ENCODE assay signal across 18 cellular contexts in genomic region chr7:27607210-27607606, GRCh38.
"Had no signal": no experiment of that assay in that cellular context is flagged by ENCODE, and none has a peak within 500 bp of the region (broad histone marks: within the 10 kb centered on the region; RNA-seq: fewer than 3 reads in every experiment).

No MANE protein-coding gene starts in this region.

- ATAC-seq: activated naive CD4-positive, alpha-beta T cell treated with anti-CD3 and anti-CD28 coated beads, Interleukin-2, amount 50 U/mL, for 72 hours; naive thymus-derived CD8-positive, alpha-beta T cell; sciatic nerve; stimulated activated effector memory CD8-positive, alpha-beta T cell treated with anti-CD3 and anti-CD28 coated beads, Interleukin-12 subunit alpha, Interleukin-12 subunit beta, amount 100 ng/mL, for 72 hours had no signal

- H3K36me3 ChIP-seq: adrenal gland, breast epithelium, esophagus muscularis mucosa, ovary, stomach, upper lobe of left lung had no signal

- H3K9me3 ChIP-seq: adrenal gland, breast epithelium, esophagus muscularis mucosa, ovary, stomach, testis, upper lobe of left lung had no signal

- H3K27ac Mint-ChIP-seq: activated naive CD4-positive, alpha-beta T cell treated with anti-CD3 and anti-CD28 coated beads, Interleukin-2, amount 50 U/mL, for 72 hours; activated T-helper 1 cell treated with anti-CD3 and anti-CD28 coated beads, Interleukin-12 subunit alpha, Interleukin-12 subunit beta, Interleukin-2, Interleukin-4 antibody, amounts not matched to agents 30 ng/mL and 10 ng/mL and 1 ng/mL, durations not matched to agents 14 hours and 24 hours and 36 hours; naive thymus-derived CD8-positive, alpha-beta T cell; stimulated activated effector memory CD8-positive, alpha-beta T cell treated with anti-CD3 and anti-CD28 coated beads, Interleukin-12 subunit alpha, Interleukin-12 subunit beta, amount 100 ng/mL, for 72 hours had no signal

- H3K4me1 ChIP-seq: adrenal gland, breast epithelium, testis had no signal

- H3K4me1 Mint-ChIP-seq: stimulated activated effector memory CD8-positive, alpha-beta T cell treated with anti-CD3 and anti-CD28 coated beads, Interleukin-12 subunit alpha, Interleukin-12 subunit beta, amount 100 ng/mL, for 72 hours had no signal

- H3K4me3 ChIP-seq: adrenal gland, breast epithelium, coronary artery, esophagus muscularis mucosa, ovary, smooth muscle cell, stomach, testis, upper lobe of left lung had no signal

- H3K27ac ChIP-seq: adrenal gland, breast epithelium, coronary artery, esophagus muscularis mucosa, ovary, stomach, testis, upper lobe of left lung had no signal

- H3K27me3 Mint-ChIP-seq: naive thymus-derived CD8-positive, alpha-beta T cell had no signal

- H3K4me3 Mint-ChIP-seq: activated T-helper 1 cell treated with anti-CD3 and anti-CD28 coated beads, Interleukin-12 subunit alpha, Interleukin-12 subunit beta, Interleukin-2, Interleukin-4 antibody, amounts not matched to agents 30 ng/mL and 10 ng/mL and 1 ng/mL, durations not matched to agents 14 hours and 24 hours and 36 hours; naive thymus-derived CD8-positive, alpha-beta T cell; stimulated activated effector memory CD8-positive, alpha-beta T cell treated with anti-CD3 and anti-CD28 coated beads, Interleukin-12 subunit alpha, Interleukin-12 subunit beta, amount 100 ng/mL, for 72 hours had no signal

- DNase-seq: activated CD4-positive, alpha-beta T cell treated with anti-CD3 and anti-CD28 coated beads, Interleukin-2, amount 50 U/mL, for 48 hours; activated gamma-delta T cell treated with Interleukin-2 at 50 U/mL for 16 hours; activated T-cell treated with anti-CD3 and anti-CD28 coated beads for 4 hours; adrenal gland; naive thymus-derived CD8-positive, alpha-beta T cell; ovary; stimulated activated CD4-positive, alpha-beta T cell treated with anti-CD3 and anti-CD28 coated beads, Interleukin-4, amount 100 ng/mL, for 24 hours; stomach; testis; upper lobe of left lung had no signal

- H3K9me3 Mint-ChIP-seq: activated naive CD4-positive, alpha-beta T cell treated with anti-CD3 and anti-CD28 coated beads, Interleukin-2, amount 50 U/mL, for 72 hours; activated T-helper 1 cell treated with anti-CD3 and anti-CD28 coated beads, Interleukin-12 subunit alpha, Interleukin-12 subunit beta, Interleukin-2, Interleukin-4 antibody, amounts not matched to agents 30 ng/mL and 10 ng/mL and 1 ng/mL, durations not matched to agents 14 hours and 24 hours and 36 hours; naive thymus-derived CD8-positive, alpha-beta T cell; stimulated activated effector memory CD8-positive, alpha-beta T cell treated with anti-CD3 and anti-CD28 coated beads, Interleukin-12 subunit alpha, Interleukin-12 subunit beta, amount 100 ng/mL, for 72 hours had no signal

- H3K36me3 Mint-ChIP-seq: activated naive CD4-positive, alpha-beta T cell treated with anti-CD3 and anti-CD28 coated beads, Interleukin-2, amount 50 U/mL, for 72 hours; stimulated activated effector memory CD8-positive, alpha-beta T cell treated with anti-CD3 and anti-CD28 coated beads, Interleukin-12 subunit alpha, Interleukin-12 subunit beta, amount 100 ng/mL, for 72 hours had no signal

- H3K27me3 ChIP-seq: adrenal gland, breast epithelium, esophagus muscularis mucosa, ovary, stomach, testis, upper lobe of left lung had no signal
